In genomic region chr22:20799449-20799848, GRCh38 we compare ENCODE assay signal across 16 cellular contexts. TPM values are rescaled to one million over a fixed set of nuclear protein-coding genes. Genes with fewer than 3 reads are reported as not detected.
"Had no signal": no experiment of that assay in that cellular context is flagged by ENCODE, and none has a peak within 500 bp of the region (broad histone marks: within the 10 kb centered on the region; RNA-seq: fewer than 3 reads in every experiment).

No MANE protein-coding gene starts in this region.

- H3K4me3 ChIP-seq: body of pancreas, heart left ventricle, right atrium auricular region, skin epidermis, transverse colon had no signal

- H3K27me3 ChIP-seq: body of pancreas, heart left ventricle, right atrium auricular region, transverse colon had no signal

- H3K4me1 ChIP-seq: body of pancreas, heart left ventricle, parathyroid adenoma, right atrium auricular region, transverse colon had no signal

- H2AFZ ChIP-seq: parathyroid adenoma had no signal

- H3K27ac ChIP-seq: body of pancreas, heart left ventricle, parathyroid adenoma, right atrium auricular region, transverse colon had no signal

- H3K9me3 ChIP-seq: body of pancreas, heart left ventricle, right atrium auricular region, transverse colon had no signal

- H3K9ac ChIP-seq: parathyroid adenoma had no signal

- H3K79me2 ChIP-seq: parathyroid adenoma had no signal

- DNase-seq: activated CD4-positive, alpha-beta T cell treated with anti-CD3 and anti-CD28 coated beads, Interleukin-2, amount 10 ng/mL, durations not matched to agents 7 days and 5 days; activated CD4-positive, CD25-positive, alpha-beta regulatory T cell; activated CD8-positive, alpha-beta memory T cell treated with anti-CD3 and anti-CD28 coated beads for 24 hours; activated naive CD4-positive, alpha-beta T cell treated with anti-CD3 and anti-CD28 coated beads, Interleukin-2, amount 50 U/mL, for 16 hours; body of pancreas; heart left ventricle; left ventricle myocardium superior; naive B cell; T-helper 2 cell; transverse colon had no signal

RNA-seq across cellular contexts. Expression of gene SERPIND1, which starts 25.5 kb away (rescaled TPM):
- total RNA-seq: activated CD4-positive, alpha-beta T cell treated with anti-CD3 and anti-CD28 coated beads, Interleukin-2, amount 10 ng/mL, durations not matched to agents 7 days and 5 days; activated T-helper 2 cell treated with anti-CD3 and anti-CD28 coated beads, Interferon-gamma antibody, Interleukin-2, Interleukin-4, amounts not matched to agents 10 μg/mL and 5 μg/mL and 100 μg/mL, durations not matched to agents 14 hours and 24 hours and 36 hours; body of pancreas; fibroblast of lung; left ventricle myocardium superior; transverse colon had no signal
- polyA plus RNA-seq: keratinocyte had no signal
